Comparison of ENCODE assay signal across 22 cellular contexts in genomic region chr3:79661866-79662265, GRCh38.
A peak's percentile ranks its signal among the peaks of the same experiment; 100 is the strongest.
DNase-seq lines count a peak whose midpoint lies in the region; ATAC-seq and TF ChIP-seq lines count a peak whose summit lies in the region.
"Had no signal": no experiment of that assay in that cellular context is flagged by ENCODE, and none has a peak within 500 bp of the region (broad histone marks: within the 10 kb centered on the region; RNA-seq: fewer than 3 reads in every experiment).

No MANE protein-coding gene starts in this region.

- TF ChIP-seq CTCF in PC-3 (conservative IDR thresholded peaks at IDR 0.05; ENCODE audit: low read depth, low read length) = no peak
- TF ChIP-seq CTCF in osteocyte (IDR thresholded peaks at IDR 0.05) = no peak

- H3K27me3 ChIP-seq in PC-3 (ENCODE audit: low read length) (no peaks in the 10 kb centered on the region), mesenchymal stem cell (ENCODE audit: control insufficient read depth in 1 of 2, insufficient read depth in 1 of 2, low read length in 2 of 2) (no peaks in the 10 kb centered on the region)
- H3K27me3 ChIP-seq: BLaER1 had no signal

- H3K14ac ChIP-seq in mesenchymal stem cell (ENCODE audit: low read length in 2 of 2) = no peak overlapping the region

- H3K23ac ChIP-seq in mesenchymal stem cell (ENCODE audit: low read length in 2 of 2) = no peak overlapping the region

- H2AK5ac ChIP-seq in mesenchymal stem cell (ENCODE audit: low read length, severe bottlenecking) = no peak overlapping the region

- H3K4me3 ChIP-seq in PC-3 (ENCODE audit: low read length) (no peak overlapping the region), mesenchymal stem cell (ENCODE audit: insufficient read depth in 1 of 2, low read depth in 1 of 2, low read length in 2 of 2) (no peak overlapping the region)
- H3K4me3 ChIP-seq: BLaER1, HAP-1 had no signal

- H3K4me2 ChIP-seq in PC-3 (ENCODE audit: low read length) (no peak overlapping the region), mesenchymal stem cell (ENCODE audit: low read length, poor library complexity, severe bottlenecking) (no peak overlapping the region)
- H3K4me2 ChIP-seq: BLaER1 had no signal

- H3K36me3 ChIP-seq in PC-3 (ENCODE audit: low read depth, low read length) (no peaks in the 10 kb centered on the region), mesenchymal stem cell (ENCODE audit: control insufficient read depth in 1 of 2, insufficient read depth in 2 of 2, low read depth in 1 of 2, low read length in 2 of 2) (no peaks in the 10 kb centered on the region)
- H3K36me3 ChIP-seq: BLaER1, HAP-1 had no signal

- H3K27ac ChIP-seq in PC-3 (ENCODE audit: low read length) (no peak overlapping the region), mesenchymal stem cell (ENCODE audit: low read length, poor library complexity, severe bottlenecking) (no peak overlapping the region)
- H3K27ac ChIP-seq: BLaER1, RWPE1 had no signal

- no peaks in the 10 kb centered on the region for H3K9me2 ChIP-seq in PC-3 (replicated peaks; ENCODE audit: low read length)

- no peaks in the 10 kb centered on the region for H3K4me1 Mint-ChIP-seq in central memory CD8-positive, alpha-beta T cell
- H3K4me1 Mint-ChIP-seq in osteocyte (ENCODE audit: unreplicated experiment) = peaks cover 7% of the 10 kb centered on the region

- H3K79me1 ChIP-seq in mesenchymal stem cell (replicated peaks; ENCODE audit: low read length, poor library complexity, severe bottlenecking) = no peaks in the 10 kb centered on the region

- 61% methylated on average over 3 of the region's 3 CpGs for WGBS in mesenchymal stem cell

- intact Hi-C loops in PC-3 (cut with micrococcal nuclease) = no loop called here

- no peak overlapping the region for H2BK120ac ChIP-seq in mesenchymal stem cell (ENCODE audit: low read depth, low read length)

- H2BK15ac ChIP-seq in mesenchymal stem cell (ENCODE audit: low read depth, poor library complexity, severe bottlenecking) = no peak overlapping the region

- no peaks in the 10 kb centered on the region for H3K27me3 Mint-ChIP-seq in central memory CD8-positive, alpha-beta T cell
- H3K27me3 Mint-ChIP-seq in osteocyte (ENCODE audit: unreplicated experiment) = no peaks in the 10 kb centered on the region
- H3K27me3 Mint-ChIP-seq: CD4-positive, alpha-beta T cell had no signal

- H3K9ac ChIP-seq in PC-3 (ENCODE audit: low read length) (no peak overlapping the region), mesenchymal stem cell (ENCODE audit: low read length) (no peak overlapping the region)
- H3K9ac ChIP-seq: BLaER1 had no signal

- H3K9me3 Mint-ChIP-seq in central memory CD8-positive, alpha-beta T cell = peaks cover 22% of the 10 kb centered on the region
- no peaks in the 10 kb centered on the region for H3K9me3 Mint-ChIP-seq in osteocyte (ENCODE audit: unreplicated experiment)

- no peak overlapping the region for H2AFZ ChIP-seq in PC-3 (ENCODE audit: low read length)
- H2AFZ ChIP-seq in mesenchymal stem cell (ENCODE audit: low read depth, low read length) = no peak overlapping the region

- BruUV-seq in PC-3 (replicated peaks; lab: Mats Ljungman, UMichigan) = no TSS peak

- DNase-seq in ELR (ENCODE audit: low read depth) (peak; percentile 16), PC-3 (no peak), osteocyte (ENCODE audit: extremely low spot score, unreplicated experiment) (no peak), GM19240 (ENCODE audit: insufficient read length, low spot score) (no peak), mesenteric fat pad (ENCODE audit: low spot score) (no peak), mesenchymal stem cell (no peak)
- DNase-seq in central memory CD8-positive, alpha-beta T cell (ENCODE audit: low spot score in 2 of 2) = no peak
- DNase-seq: CD4-positive, alpha-beta T cell; GOT3; HFFc6; NCI-H1048; NCI-H1417; NCI-H1694; NCI-H2029 treated with DMSO at 0.1 percent for 48 hours; NCI-H2171 treated with DMSO at 0.1 percent for 48 hours; NCI-H510A; NCI-H69; SHP77 had no signal

- no peak overlapping the region for H3K4ac ChIP-seq in mesenchymal stem cell (ENCODE audit: low read depth in 1 of 2, low read length in 2 of 2)

- no peaks in the 10 kb centered on the region for H3F3A ChIP-seq in PC-3 (ENCODE audit: low read length, unreplicated experiment)

- no peak overlapping the region for H3K4me3 Mint-ChIP-seq in central memory CD8-positive, alpha-beta T cell
- H3K4me3 Mint-ChIP-seq in osteocyte (ENCODE audit: unreplicated experiment) = no peak overlapping the region
- H3K4me3 Mint-ChIP-seq: CD4-positive, alpha-beta T cell; HFFc6 had no signal

- no peak overlapping the region for H3K18ac ChIP-seq in mesenchymal stem cell (ENCODE audit: low read depth in 1 of 2, low read length in 2 of 2)

- ATAC-seq in PC-3 = peak; percentile 51
- no peak for ATAC-seq in central memory CD8-positive, alpha-beta T cell (replicated peaks; ENCODE audit: extremely low read depth, poor library complexity, severe bottlenecking)
- ATAC-seq: Panc1 had no signal

- H4K20me1 ChIP-seq in PC-3 (ENCODE audit: low read length) = no peaks in the 10 kb centered on the region
- H4K20me1 ChIP-seq: BLaER1 had no signal

- H3K4me1 ChIP-seq in PC-3 (ENCODE audit: insufficient read depth, low read length) = no peaks in the 10 kb centered on the region
- H3K4me1 ChIP-seq in mesenchymal stem cell (ENCODE audit: control insufficient read depth, insufficient read depth, low read depth, low read length) = no peaks in the 10 kb centered on the region
- H3K4me1 ChIP-seq: BLaER1 had no signal

- CTCF ChIA-PET in PC-3 (lab: Charles Lee) = no interaction called here

- no peak overlapping the region for H2BK5ac ChIP-seq in mesenchymal stem cell (ENCODE audit: low read depth, low read length, poor library complexity, severe bottlenecking)

- H2BK12ac ChIP-seq in mesenchymal stem cell (ENCODE audit: low read length in 2 of 2) = no peak overlapping the region

- no peak overlapping the region for H4K91ac ChIP-seq in mesenchymal stem cell (ENCODE audit: low read length)

- no peak overlapping the region for H4K8ac ChIP-seq in mesenchymal stem cell (ENCODE audit: low read length)

- peak overlapping the region; percentile 26 for H3K27ac Mint-ChIP-seq in central memory CD8-positive, alpha-beta T cell (ENCODE audit: low read depth)
- H3K27ac Mint-ChIP-seq in osteocyte (ENCODE audit: unreplicated experiment) = peak overlapping the region; percentile 16
- H3K27ac Mint-ChIP-seq: CD4-positive, alpha-beta T cell; HFFc6 had no signal

- POLR2A ChIA-PET in PC-3 (lab: Charles Lee; ENCODE audit: unreplicated experiment) = no interaction called here

- H3K9me3 ChIP-seq in PC-3 (ENCODE audit: low read length) = no peaks in the 10 kb centered on the region
- no peaks in the 10 kb centered on the region for H3K9me3 ChIP-seq in mesenchymal stem cell (ENCODE audit: control insufficient read depth, low read length)
- H3K9me3 ChIP-seq: BLaER1, HAP-1 had no signal

- no peaks in the 10 kb centered on the region for H3K79me2 ChIP-seq in PC-3 (ENCODE audit: low read length)

- H3K36me3 Mint-ChIP-seq in central memory CD8-positive, alpha-beta T cell (ENCODE audit: insufficient read depth) = no peaks in the 10 kb centered on the region
- H3K36me3 Mint-ChIP-seq in osteocyte (ENCODE audit: unreplicated experiment) = no peaks in the 10 kb centered on the region
